In genomic region chr6:90440586-90441338, GRCh38 we compare ENCODE assay signal across 21 cellular contexts.
DNase-seq lines count a peak whose midpoint lies in the region; ATAC-seq, FAIRE-seq and TF ChIP-seq lines count a peak whose summit lies in the region.
"Had no signal": no experiment of that assay in that cellular context is flagged by ENCODE, and none has a peak within 500 bp of the region (broad histone marks: within the 10 kb centered on the region; RNA-seq: fewer than 3 reads in every experiment).

No MANE protein-coding gene starts in this region.

- RAD21 ChIA-PET in HCT116 (lab: Charles Lee; ENCODE audit: low non-redundant PET in 1 of 2, low total read pairs in 2 of 2, uncharacterized antibody in 2 of 2, unreplicated experiment in 2 of 2), result no interaction called here

- H3K9me2 ChIP-seq in HCT116 (ENCODE audit: insufficient read depth), result no peaks in the 10 kb centered on the region

- CTCF ChIA-PET in HCT116 (lab: Charles Lee), result interaction anchor here (0.7 kb wide), 1 partner anchor 261 kb away, joined by 4 read pairs; no protein-coding TSS in a partner anchor

- no peak overlapping the region for H3K4me2 ChIP-seq in HCT116 (ENCODE audit: low read length)

- H3K9me3 ChIP-seq in HCT116 (ENCODE audit: control insufficient read depth in 1 of 2, insufficient read depth in 1 of 2, low read depth in 1 of 2, low read length in 2 of 2) (no peaks in the 10 kb centered on the region), kidney (ENCODE audit: control insufficient read depth in 1 of 2, low read length in 2 of 2) (no peaks in the 10 kb centered on the region)

- H3K36me3 ChIP-seq in HCT116 (ENCODE audit: control insufficient read depth in 1 of 2, insufficient read depth in 2 of 2, low read length in 2 of 2) (no peaks in the 10 kb centered on the region), kidney (ENCODE audit: control insufficient read depth in 1 of 2, insufficient read depth in 2 of 2, low read length in 2 of 2) (no peaks in the 10 kb centered on the region)

- POLR2A ChIA-PET in HCT116 (lab: Charles Lee), result interaction anchor here (0.6 kb wide), 1 partner anchor 222 kb away, joined by 3 read pairs; no protein-coding TSS in a partner anchor

- H3K27ac ChIP-seq in HCT116 (ENCODE audit: low read depth, low read length) (no peak overlapping the region), VCaP (peak overlapping the region; percentile 49), kidney (ENCODE audit: low read depth in 2 of 2, low read length in 2 of 2) (no peak overlapping the region)

- TF ChIP-seq CTCF in HCT116 (IDR thresholded peaks at IDR 0.05 in 2 of 3, conservative IDR thresholded peaks at IDR 0.05 in 1 of 3; ENCODE audit: borderline replicate concordance in 1 of 3, insufficient read depth in 1 of 3, low read depth in 2 of 3, low read length in 2 of 3), result no peak
- TF ChIP-seq CTCF in VCaP (conservative IDR thresholded peaks at IDR 0.05), result no peak
- TF ChIP-seq CTCF in glutamatergic neuron (IDR thresholded peaks at IDR 0.05; ENCODE audit: partially characterized antibody, unreplicated experiment), result no peak
- no peak for TF ChIP-seq CTCF in kidney (IDR thresholded peaks at IDR 0.05; ENCODE audit: borderline replicate concordance, extremely low read depth, insufficient read depth)

- FAIRE-seq in kidney (lab: Jason Lieb, UNC), result no peak
- FAIRE-seq: HepG2, RCC 7860 had no signal

- no peaks in the 10 kb centered on the region for H3K36me3 Mint-ChIP-seq in glutamatergic neuron (ENCODE audit: unreplicated experiment)
- H3K36me3 Mint-ChIP-seq: CD4-positive, CD25-positive, alpha-beta regulatory T cell had no signal

- no TSS peak for BruUV-seq in HCT116 (replicated peaks; lab: Mats Ljungman, UMichigan)

- DNase-seq in HCT116 (ENCODE audit: low read depth, low spot score), result no peak
- peak; percentile 95 for DNase-seq in NCI-H2171 treated with DMSO at 0.1 percent for 48 hours (lab: John Stamatoyannopoulos, UW)
- DNase-seq in glutamatergic neuron, result no peak
- no peak for DNase-seq in kidney
- DNase-seq in dermis blood vessel endothelial cell, result no peak
- DNase-seq: ACHN; Calu3; CD4-positive, CD25-positive, alpha-beta regulatory T cell; DND-41; GF-D8; GOT3; HFFc6; Karpas-422; NCI-H2029 treated with DMSO at 0.1 percent for 48 hours; NCI-H226; NCI-H774; SHP77 had no signal

- H3K27ac Mint-ChIP-seq in glutamatergic neuron (ENCODE audit: unreplicated experiment), result peak overlapping the region; percentile 85
- H3K27ac Mint-ChIP-seq: HFFc6 had no signal

- no peaks in the 10 kb centered on the region for H3K4me1 ChIP-seq in HCT116 (ENCODE audit: control insufficient read depth in 1 of 2, insufficient read depth in 2 of 2, low read length in 2 of 2)
- no peaks in the 10 kb centered on the region for H3K4me1 ChIP-seq in kidney (ENCODE audit: control insufficient read depth in 1 of 2, insufficient read depth in 1 of 2, low read depth in 1 of 2, low read length in 2 of 2)

- H3K9ac ChIP-seq in HCT116 (ENCODE audit: low read length), result no peak overlapping the region
- H3K9ac ChIP-seq in kidney (ENCODE audit: low read length in 2 of 2), result no peak overlapping the region

- H2AFZ ChIP-seq in HCT116 (ENCODE audit: low read depth, low read length, poor library complexity, severe bottlenecking), result peak overlapping the region; percentile 22

- ATAC-seq in HCT116 (no peak), HG02571 (IDR thresholded peaks at IDR 0.05; ENCODE audit: unreplicated experiment) (no peak)
- ATAC-seq: HepG2 had no signal

- no peak for TF ChIP-seq POLR2A in HCT116 (IDR thresholded peaks at IDR 0.05; ENCODE audit: borderline replicate concordance, extremely low read depth, insufficient read depth, insufficient read length)

- peaks cover 50% of the 10 kb centered on the region for H3K4me1 Mint-ChIP-seq in glutamatergic neuron (ENCODE audit: low read depth, unreplicated experiment)

- intact Hi-C loops in HCT116 (cut with micrococcal nuclease) (no loop called here), kidney (cut with DNase I) (no loop called here)

- H3K4me3 ChIP-seq in HCT116 (replicated peaks in 1 of 2; ENCODE audit: low read depth in 1 of 2, low read length in 2 of 2) (no peak overlapping the region), kidney (ENCODE audit: low read length in 2 of 2) (no peak overlapping the region)

- no peak for TF ChIP-seq RAD21 in HCT116 (IDR thresholded peaks at IDR 0.05; ENCODE audit: low read depth)

- H4K20me1 ChIP-seq in HCT116 (ENCODE audit: insufficient read depth), result no peaks in the 10 kb centered on the region

- peaks cover 7% of the 10 kb centered on the region for H3K27me3 Mint-ChIP-seq in glutamatergic neuron (ENCODE audit: unreplicated experiment)

- H3K4me3 Mint-ChIP-seq in glutamatergic neuron (ENCODE audit: unreplicated experiment), result peak overlapping the region; percentile 57
- H3K4me3 Mint-ChIP-seq: CD4-positive, CD25-positive, alpha-beta regulatory T cell; HFFc6 had no signal

- H3K79me2 ChIP-seq in HCT116 (ENCODE audit: insufficient read depth, low read length), result no peaks in the 10 kb centered on the region

- H3K27me3 ChIP-seq in HCT116 (ENCODE audit: insufficient read depth, low read length), result no peaks in the 10 kb centered on the region

- H3K9me3 Mint-ChIP-seq in glutamatergic neuron (ENCODE audit: unreplicated experiment), result no peaks in the 10 kb centered on the region
- H3K9me3 Mint-ChIP-seq: HFFc6 had no signal

TF ChIP-seq in HCT116, 20 proteins besides CTCF, POLR2A, EP300 and RAD21:
- TF ChIP-seq ELF1 (IDR thresholded peaks at IDR 0.05; ENCODE audit: borderline replicate concordance, low read depth) (no peak), EZH2phosphoT487 (IDR thresholded peaks at IDR 0.05; ENCODE audit: borderline replicate concordance) (no peak), ZFX (IDR thresholded peaks at IDR 0.05) (no peak), CEBPB (IDR thresholded peaks at IDR 0.05; ENCODE audit: low read depth) (no peak), EZH2 (IDR thresholded peaks at IDR 0.05) (no peak), TCF7L2 (IDR thresholded peaks at IDR 0.05; ENCODE audit: borderline replicate concordance, extremely low read depth, insufficient read depth, insufficient read length) (no peak), SRF (IDR thresholded peaks at IDR 0.05; ENCODE audit: low read depth) (no peak), REST (IDR thresholded peaks at IDR 0.05; ENCODE audit: low read depth) (no peak), MAX (IDR thresholded peaks at IDR 0.05) (no peak), SP1 (IDR thresholded peaks at IDR 0.05; ENCODE audit: low read depth) (no peak), SIN3A (IDR thresholded peaks at IDR 0.05; ENCODE audit: low read depth) (no peak), FOSL1 (IDR thresholded peaks at IDR 0.05; ENCODE audit: low read depth) (no peak), YY1 (IDR thresholded peaks at IDR 0.05; ENCODE audit: extremely low read depth, insufficient replicate concordance, low read depth, low read length) (no peak), ZNF274 (IDR thresholded peaks at IDR 0.05; ENCODE audit: low read depth, low read length) (no peak), POLR2AphosphoS5 (IDR thresholded peaks at IDR 0.05; ENCODE audit: low read depth, low read length) (no peak)
- TF ChIP-seq, protein P1, sequence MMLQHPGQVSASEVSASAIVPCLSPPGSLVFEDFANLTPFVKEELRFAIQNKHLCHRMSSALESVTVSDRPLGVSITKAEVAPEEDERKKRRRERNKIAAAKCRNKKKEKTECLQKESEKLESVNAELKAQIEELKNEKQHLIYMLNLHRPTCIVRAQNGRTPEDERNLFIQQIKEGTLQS (IDR thresholded peaks at IDR 0.05), result no peak
